In the genomic region with DNA sequence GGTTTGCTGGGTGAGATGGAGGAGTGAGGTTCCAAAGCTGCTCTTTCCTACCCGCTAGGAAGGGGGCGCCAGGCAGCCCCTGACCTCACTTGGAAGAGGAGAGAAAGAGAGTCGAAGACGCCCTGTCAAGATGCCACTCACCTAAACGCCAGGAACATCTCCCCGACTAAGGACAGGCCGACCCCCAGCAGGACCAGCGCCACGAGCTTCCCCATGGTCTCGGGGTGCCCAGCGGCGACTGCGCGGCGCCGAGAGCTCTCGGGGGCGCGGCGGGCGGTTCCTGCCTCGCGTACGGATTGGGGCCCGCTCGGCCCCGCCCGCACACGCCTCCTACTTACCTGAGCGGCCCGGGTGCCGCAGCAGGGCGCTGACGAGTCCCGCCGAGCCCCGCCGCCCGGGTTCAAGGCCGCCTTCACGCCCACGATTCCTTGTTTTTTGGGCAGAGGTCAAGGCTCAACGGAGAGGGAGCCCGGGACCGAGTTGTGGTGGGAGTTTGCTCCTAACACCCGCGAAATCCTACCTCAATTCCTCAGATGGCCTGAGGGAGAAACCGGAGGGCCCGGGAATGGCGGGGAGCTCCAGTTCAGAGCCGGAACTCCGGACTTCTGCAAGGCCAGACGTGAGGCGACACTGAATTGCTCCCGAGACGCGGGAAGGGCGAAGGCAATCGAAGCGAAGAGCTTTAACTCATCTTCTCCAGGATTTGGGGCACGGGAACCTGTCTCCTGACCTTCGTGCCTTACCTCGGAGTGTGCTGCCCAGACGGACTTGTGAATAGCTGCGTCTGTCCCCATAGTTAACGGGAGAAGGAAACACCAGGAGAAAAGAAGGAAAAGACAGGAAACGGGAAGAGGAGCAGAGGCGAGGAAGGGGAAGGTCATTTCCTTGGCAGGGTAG, we compare ENCODE assay signal across 1 cellular context.
TF ChIP-seq lines count a peak whose summit lies in the region.

A gene (minus strand): TSS at position 240 of the 897 bp plus-strand sequence. CDS start 25 bp downstream, at position 215.

TF ChIP-seq in HepG2, 621 proteins besides CTCF, POLR2A, EP300 and RAD21 (continued from another document and continues in another):
- TF ChIP-seq, protein P1, sequence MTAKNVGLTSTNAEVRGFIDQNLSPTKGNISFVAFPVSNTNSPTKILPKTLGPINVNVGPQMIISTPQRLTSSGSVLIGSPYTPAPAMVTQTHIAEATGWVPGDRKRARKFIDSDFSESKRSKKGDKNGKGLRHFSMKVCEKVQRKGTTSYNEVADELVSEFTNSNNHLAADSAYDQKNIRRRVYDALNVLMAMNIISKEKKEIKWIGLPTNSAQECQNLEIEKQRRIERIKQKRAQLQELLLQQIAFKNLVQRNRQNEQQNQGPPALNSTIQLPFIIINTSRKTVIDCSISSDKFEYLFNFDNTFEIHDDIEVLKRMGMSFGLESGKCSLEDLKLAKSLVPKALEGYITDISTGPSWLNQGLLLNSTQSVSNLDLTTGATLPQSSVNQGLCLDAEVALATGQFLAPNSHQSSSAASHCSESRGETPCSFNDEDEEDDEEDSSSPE (CRISPR knock-in tag; IDR thresholded peaks at IDR 0.05), result no peak
- peak; percentile 80 for TF ChIP-seq HNRNPLL (IDR thresholded peaks at IDR 0.05; ENCODE audit: low read depth, low read length, poor library complexity, severe bottlenecking)
- peak; percentile 53; the same call in 1 of the 2 replicates for TF ChIP-seq ZNF879 (CRISPR knock-in tag; IDR thresholded peaks at IDR 0.05)
- TF ChIP-seq, protein P2, sequence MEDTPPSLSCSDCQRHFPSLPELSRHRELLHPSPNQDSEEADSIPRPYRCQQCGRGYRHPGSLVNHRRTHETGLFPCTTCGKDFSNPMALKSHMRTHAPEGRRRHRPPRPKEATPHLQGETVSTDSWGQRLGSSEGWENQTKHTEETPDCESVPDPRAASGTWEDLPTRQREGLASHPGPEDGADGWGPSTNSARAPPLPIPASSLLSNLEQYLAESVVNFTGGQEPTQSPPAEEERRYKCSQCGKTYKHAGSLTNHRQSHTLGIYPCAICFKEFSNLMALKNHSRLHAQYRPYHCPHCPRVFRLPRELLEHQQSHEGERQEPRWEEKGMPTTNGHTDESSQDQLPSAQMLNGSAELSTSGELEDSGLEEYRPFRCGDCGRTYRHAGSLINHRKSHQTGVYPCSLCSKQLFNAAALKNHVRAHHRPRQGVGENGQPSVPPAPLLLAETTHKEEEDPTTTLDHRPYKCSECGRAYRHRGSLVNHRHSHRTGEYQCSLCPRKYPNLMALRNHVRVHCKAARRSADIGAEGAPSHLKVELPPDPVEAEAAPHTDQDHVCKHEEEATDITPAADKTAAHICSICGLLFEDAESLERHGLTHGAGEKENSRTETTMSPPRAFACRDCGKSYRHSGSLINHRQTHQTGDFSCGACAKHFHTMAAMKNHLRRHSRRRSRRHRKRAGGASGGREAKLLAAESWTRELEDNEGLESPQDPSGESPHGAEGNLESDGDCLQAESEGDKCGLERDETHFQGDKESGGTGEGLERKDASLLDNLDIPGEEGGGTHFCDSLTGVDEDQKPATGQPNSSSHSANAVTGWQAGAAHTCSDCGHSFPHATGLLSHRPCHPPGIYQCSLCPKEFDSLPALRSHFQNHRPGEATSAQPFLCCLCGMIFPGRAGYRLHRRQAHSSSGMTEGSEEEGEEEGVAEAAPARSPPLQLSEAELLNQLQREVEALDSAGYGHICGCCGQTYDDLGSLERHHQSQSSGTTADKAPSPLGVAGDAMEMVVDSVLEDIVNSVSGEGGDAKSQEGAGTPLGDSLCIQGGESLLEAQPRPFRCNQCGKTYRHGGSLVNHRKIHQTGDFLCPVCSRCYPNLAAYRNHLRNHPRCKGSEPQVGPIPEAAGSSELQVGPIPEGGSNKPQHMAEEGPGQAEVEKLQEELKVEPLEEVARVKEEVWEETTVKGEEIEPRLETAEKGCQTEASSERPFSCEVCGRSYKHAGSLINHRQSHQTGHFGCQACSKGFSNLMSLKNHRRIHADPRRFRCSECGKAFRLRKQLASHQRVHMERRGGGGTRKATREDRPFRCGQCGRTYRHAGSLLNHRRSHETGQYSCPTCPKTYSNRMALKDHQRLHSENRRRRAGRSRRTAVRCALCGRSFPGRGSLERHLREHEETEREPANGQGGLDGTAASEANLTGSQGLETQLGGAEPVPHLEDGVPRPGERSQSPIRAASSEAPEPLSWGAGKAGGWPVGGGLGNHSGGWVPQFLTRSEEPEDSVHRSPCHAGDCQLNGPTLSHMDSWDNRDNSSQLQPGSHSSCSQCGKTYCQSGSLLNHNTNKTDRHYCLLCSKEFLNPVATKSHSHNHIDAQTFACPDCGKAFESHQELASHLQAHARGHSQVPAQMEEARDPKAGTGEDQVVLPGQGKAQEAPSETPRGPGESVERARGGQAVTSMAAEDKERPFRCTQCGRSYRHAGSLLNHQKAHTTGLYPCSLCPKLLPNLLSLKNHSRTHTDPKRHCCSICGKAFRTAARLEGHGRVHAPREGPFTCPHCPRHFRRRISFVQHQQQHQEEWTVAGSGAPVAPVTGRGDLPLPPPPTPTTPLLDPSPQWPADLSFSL (CRISPR knock-in tag; IDR thresholded peaks at IDR 0.05), result 0 out of 2 replicates have a peak, but pooled peaks have one; percentile 50
- TF ChIP-seq PITX1 (CRISPR knock-in tag; IDR thresholded peaks at IDR 0.05), result no peak
- no peak for TF ChIP-seq TCF12 (IDR thresholded peaks at IDR 0.05)
- TF ChIP-seq TCF12 (CRISPR knock-in tag; IDR thresholded peaks at IDR 0.05), result peak; percentile 90
- TF ChIP-seq NFE2L2 (IDR thresholded peaks at IDR 0.05; ENCODE audit: low read length), result no peak
- TF ChIP-seq, protein P3, sequence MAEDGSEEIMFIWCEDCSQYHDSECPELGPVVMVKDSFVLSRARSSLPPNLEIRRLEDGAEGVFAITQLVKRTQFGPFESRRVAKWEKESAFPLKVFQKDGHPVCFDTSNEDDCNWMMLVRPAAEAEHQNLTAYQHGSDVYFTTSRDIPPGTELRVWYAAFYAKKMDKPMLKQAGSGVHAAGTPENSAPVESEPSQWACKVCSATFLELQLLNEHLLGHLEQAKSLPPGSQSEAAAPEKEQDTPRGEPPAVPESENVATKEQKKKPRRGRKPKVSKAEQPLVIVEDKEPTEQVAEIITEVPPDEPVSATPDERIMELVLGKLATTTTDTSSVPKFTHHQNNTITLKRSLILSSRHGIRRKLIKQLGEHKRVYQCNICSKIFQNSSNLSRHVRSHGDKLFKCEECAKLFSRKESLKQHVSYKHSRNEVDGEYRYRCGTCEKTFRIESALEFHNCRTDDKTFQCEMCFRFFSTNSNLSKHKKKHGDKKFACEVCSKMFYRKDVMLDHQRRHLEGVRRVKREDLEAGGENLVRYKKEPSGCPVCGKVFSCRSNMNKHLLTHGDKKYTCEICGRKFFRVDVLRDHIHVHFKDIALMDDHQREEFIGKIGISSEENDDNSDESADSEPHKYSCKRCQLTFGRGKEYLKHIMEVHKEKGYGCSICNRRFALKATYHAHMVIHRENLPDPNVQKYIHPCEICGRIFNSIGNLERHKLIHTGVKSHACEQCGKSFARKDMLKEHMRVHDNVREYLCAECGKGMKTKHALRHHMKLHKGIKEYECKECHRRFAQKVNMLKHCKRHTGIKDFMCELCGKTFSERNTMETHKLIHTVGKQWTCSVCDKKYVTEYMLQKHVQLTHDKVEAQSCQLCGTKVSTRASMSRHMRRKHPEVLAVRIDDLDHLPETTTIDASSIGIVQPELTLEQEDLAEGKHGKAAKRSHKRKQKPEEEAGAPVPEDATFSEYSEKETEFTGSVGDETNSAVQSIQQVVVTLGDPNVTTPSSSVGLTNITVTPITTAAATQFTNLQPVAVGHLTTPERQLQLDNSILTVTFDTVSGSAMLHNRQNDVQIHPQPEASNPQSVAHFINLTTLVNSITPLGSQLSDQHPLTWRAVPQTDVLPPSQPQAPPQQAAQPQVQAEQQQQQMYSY (CRISPR knock-in tag; IDR thresholded peaks at IDR 0.05), result no peak; the same call in none of the 2 replicates
- TF ChIP-seq MIXL1 (CRISPR knock-in tag; IDR thresholded peaks at IDR 0.05), result no peak; the same call in 1 of the 2 replicates
- 0 out of 2 replicates have a peak, but pooled peaks have one; percentile 50 for TF ChIP-seq ZFP37 (CRISPR knock-in tag; IDR thresholded peaks at IDR 0.05; ENCODE audit: borderline replicate concordance)
- TF ChIP-seq SNRNP70 (IDR thresholded peaks at IDR 0.05; ENCODE audit: low read depth, low read length), result no peak
- TF ChIP-seq HMG20B (CRISPR knock-in tag; conservative IDR thresholded peaks at IDR 0.05), result no peak
- no peak for TF ChIP-seq IKZF4 (CRISPR knock-in tag; IDR thresholded peaks at IDR 0.05; ENCODE audit: borderline replicate concordance, low read depth, not compliant biosample characterization)
- TF ChIP-seq ISX (CRISPR knock-in tag; conservative IDR thresholded peaks at IDR 0.05), result 0 out of 2 replicates have a peak, but pooled peaks have one; percentile 57
- TF ChIP-seq, protein P4, sequence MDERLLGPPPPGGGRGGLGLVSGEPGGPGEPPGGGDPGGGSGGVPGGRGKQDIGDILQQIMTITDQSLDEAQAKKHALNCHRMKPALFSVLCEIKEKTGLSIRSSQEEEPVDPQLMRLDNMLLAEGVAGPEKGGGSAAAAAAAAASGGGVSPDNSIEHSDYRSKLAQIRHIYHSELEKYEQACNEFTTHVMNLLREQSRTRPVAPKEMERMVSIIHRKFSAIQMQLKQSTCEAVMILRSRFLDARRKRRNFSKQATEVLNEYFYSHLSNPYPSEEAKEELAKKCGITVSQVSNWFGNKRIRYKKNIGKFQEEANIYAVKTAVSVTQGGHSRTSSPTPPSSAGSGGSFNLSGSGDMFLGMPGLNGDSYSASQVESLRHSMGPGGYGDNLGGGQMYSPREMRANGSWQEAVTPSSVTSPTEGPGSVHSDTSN (CRISPR knock-in tag; IDR thresholded peaks at IDR 0.05), result no peak
- TF ChIP-seq ZNF839 (CRISPR knock-in tag; IDR thresholded peaks at IDR 0.05; ENCODE audit: borderline replicate concordance), result no peak
- TF ChIP-seq, protein P5, sequence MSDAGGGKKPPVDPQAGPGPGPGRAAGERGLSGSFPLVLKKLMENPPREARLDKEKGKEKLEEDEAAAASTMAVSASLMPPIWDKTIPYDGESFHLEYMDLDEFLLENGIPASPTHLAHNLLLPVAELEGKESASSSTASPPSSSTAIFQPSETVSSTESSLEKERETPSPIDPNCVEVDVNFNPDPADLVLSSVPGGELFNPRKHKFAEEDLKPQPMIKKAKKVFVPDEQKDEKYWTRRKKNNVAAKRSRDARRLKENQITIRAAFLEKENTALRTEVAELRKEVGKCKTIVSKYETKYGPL (CRISPR knock-in tag; IDR thresholded peaks at IDR 0.05), result peak; percentile 49; the same call in 1 of the 2 replicates
- no peak; the same call in 1 of the 2 replicates for TF ChIP-seq ZNF33B (CRISPR knock-in tag; IDR thresholded peaks at IDR 0.05)
- TF ChIP-seq ZMYM2 (CRISPR knock-in tag; IDR thresholded peaks at IDR 0.05), result peak; percentile 61
- TF ChIP-seq, protein P6, sequence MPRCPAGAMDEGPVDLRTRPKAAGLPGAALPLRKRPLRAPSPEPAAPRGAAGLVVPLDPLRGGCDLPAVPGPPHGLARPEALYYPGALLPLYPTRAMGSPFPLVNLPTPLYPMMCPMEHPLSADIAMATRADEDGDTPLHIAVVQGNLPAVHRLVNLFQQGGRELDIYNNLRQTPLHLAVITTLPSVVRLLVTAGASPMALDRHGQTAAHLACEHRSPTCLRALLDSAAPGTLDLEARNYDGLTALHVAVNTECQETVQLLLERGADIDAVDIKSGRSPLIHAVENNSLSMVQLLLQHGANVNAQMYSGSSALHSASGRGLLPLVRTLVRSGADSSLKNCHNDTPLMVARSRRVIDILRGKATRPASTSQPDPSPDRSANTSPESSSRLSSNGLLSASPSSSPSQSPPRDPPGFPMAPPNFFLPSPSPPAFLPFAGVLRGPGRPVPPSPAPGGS (CRISPR knock-in tag; IDR thresholded peaks at IDR 0.05), result peak; percentile 81; the same call in 1 of the 2 replicates
- TF ChIP-seq, protein P7, sequence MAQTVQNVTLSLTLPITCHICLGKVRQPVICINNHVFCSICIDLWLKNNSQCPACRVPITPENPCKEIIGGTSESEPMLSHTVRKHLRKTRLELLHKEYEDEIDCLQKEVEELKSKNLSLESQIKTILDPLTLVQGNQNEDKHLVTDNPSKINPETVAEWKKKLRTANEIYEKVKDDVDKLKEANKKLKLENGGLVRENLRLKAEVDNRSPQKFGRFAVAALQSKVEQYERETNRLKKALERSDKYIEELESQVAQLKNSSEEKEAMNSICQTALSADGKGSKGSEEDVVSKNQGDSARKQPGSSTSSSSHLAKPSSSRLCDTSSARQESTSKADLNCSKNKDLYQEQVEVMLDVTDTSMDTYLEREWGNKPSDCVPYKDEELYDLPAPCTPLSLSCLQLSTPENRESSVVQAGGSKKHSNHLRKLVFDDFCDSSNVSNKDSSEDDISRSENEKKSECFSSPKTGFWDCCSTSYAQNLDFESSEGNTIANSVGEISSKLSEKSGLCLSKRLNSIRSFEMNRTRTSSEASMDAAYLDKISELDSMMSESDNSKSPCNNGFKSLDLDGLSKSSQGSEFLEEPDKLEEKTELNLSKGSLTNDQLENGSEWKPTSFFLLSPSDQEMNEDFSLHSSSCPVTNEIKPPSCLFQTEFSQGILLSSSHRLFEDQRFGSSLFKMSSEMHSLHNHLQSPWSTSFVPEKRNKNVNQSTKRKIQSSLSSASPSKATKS (CRISPR knock-in tag; IDR thresholded peaks at IDR 0.05), result no peak
- no peak for TF ChIP-seq ELF4 (CRISPR knock-in tag; IDR thresholded peaks at IDR 0.05; ENCODE audit: borderline replicate concordance)
- no peak for TF ChIP-seq ATF7-NPFF (CRISPR knock-in tag; IDR thresholded peaks at IDR 0.05; ENCODE audit: low read depth)
- TF ChIP-seq, protein P8, sequence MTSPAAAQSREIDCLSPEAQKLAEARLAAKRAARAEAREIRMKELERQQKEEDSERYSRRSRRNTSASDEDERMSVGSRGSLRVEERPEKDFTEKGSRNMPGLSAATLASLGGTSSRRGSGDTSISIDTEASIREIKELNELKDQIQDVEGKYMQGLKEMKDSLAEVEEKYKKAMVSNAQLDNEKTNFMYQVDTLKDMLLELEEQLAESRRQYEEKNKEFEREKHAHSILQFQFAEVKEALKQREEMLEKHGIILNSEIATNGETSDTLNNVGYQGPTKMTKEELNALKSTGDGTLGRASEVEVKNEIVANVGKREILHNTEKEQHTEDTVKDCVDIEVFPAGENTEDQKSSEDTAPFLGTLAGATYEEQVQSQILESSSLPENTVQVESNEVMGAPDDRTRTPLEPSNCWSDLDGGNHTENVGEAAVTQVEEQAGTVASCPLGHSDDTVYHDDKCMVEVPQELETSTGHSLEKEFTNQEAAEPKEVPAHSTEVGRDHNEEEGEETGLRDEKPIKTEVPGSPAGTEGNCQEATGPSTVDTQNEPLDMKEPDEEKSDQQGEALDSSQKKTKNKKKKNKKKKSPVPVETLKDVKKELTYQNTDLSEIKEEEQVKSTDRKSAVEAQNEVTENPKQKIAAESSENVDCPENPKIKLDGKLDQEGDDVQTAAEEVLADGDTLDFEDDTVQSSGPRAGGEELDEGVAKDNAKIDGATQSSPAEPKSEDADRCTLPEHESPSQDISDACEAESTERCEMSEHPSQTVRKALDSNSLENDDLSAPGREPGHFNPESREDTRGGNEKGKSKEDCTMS (CRISPR knock-in tag; conservative IDR thresholded peaks at IDR 0.05), result no peak
- 0 out of 2 replicates have a peak, but pooled peaks have one; percentile 51 for TF ChIP-seq ZNF552 (CRISPR knock-in tag; IDR thresholded peaks at IDR 0.05; ENCODE audit: borderline replicate concordance)
- TF ChIP-seq, protein P9, sequence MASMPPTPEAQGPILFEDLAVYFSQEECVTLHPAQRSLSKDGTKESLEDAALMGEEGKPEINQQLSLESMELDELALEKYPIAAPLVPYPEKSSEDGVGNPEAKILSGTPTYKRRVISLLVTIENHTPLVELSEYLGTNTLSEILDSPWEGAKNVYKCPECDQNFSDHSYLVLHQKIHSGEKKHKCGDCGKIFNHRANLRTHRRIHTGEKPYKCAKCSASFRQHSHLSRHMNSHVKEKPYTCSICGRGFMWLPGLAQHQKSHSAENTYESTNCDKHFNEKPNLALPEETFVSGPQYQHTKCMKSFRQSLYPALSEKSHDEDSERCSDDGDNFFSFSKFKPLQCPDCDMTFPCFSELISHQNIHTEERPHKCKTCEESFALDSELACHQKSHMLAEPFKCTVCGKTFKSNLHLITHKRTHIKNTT (CRISPR knock-in tag; IDR thresholded peaks at IDR 0.05), result no peak
- TF ChIP-seq ZNF746 (CRISPR knock-in tag; IDR thresholded peaks at IDR 0.05), result no peak
- TF ChIP-seq ZNF761 (CRISPR knock-in tag; conservative IDR thresholded peaks at IDR 0.05), result peak; percentile 34
- peak; percentile 85 for TF ChIP-seq KLF15 (CRISPR knock-in tag; IDR thresholded peaks at IDR 0.05; ENCODE audit: borderline replicate concordance)
- no peak for TF ChIP-seq MED13 (CRISPR knock-in tag; IDR thresholded peaks at IDR 0.05)
